20 cellular contexts compared by ENCODE assay signal in the genomic region with DNA sequence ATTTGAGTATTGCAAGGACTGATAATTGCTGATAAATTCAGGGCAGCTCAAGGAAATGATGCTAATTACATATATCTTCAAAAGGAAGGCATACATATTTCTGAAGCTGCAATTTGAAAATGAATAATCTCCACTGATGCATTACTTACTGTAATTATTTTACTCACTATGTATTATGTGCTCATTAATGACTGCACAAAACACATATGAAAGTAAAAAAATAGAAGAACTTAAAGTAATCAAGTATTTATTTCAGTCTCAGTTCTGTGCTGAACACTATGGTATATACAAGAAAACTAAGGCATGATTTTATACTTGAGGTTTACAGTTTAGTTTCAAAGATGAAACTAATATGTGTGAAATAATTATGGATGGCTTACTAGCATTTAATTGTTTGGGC. TPM values are rescaled to one million over a fixed set of nuclear protein-coding genes. Genes with fewer than 3 reads are reported as not detected.
A peak's percentile ranks its signal among the peaks of the same experiment; 100 is the strongest.
DNase-seq lines count a peak whose midpoint lies in the region; ATAC-seq and TF ChIP-seq lines count a peak whose summit lies in the region.
"Had no signal": no experiment of that assay in that cellular context is flagged by ENCODE, and none has a peak within 500 bp of the region (broad histone marks: within the 10 kb centered on the region; RNA-seq: fewer than 3 reads in every experiment).

No MANE protein-coding gene starts in this region.

- no peak overlapping the region for H2BK5ac ChIP-seq in mesenchymal stem cell (ENCODE audit: low read depth, low read length, poor library complexity, severe bottlenecking)

- H3K79me2 ChIP-seq in DND-41 (ENCODE audit: insufficient read depth, low read length), result peaks cover 100% of the 10 kb centered on the region

- peak overlapping the region; percentile 21; the same call in 1 of the 2 replicates for H3K4me2 ChIP-seq in DND-41 (ENCODE audit: insufficient read depth, low read length)
- H3K4me2 ChIP-seq in mesenchymal stem cell (ENCODE audit: low read length, poor library complexity, severe bottlenecking), result no peak overlapping the region
- H3K4me2 ChIP-seq: PC-9 had no signal

- ATAC-seq in CD4-positive, CD25-positive, alpha-beta regulatory T cell (ENCODE audit: low read depth in 2 of 2), result no peak
- ATAC-seq in DND-41 (ENCODE audit: insufficient read depth, low read depth) (no peak), activated B cell treated with CpG ODN at 0.5 μM for 24 hours (ENCODE audit: low read depth) (no peak)
- ATAC-seq: left colon had no signal

- H3K27me3 ChIP-seq in CD4-positive, CD25-positive, alpha-beta regulatory T cell (ENCODE audit: control insufficient read depth, insufficient read depth, low read length), result no peaks in the 10 kb centered on the region
- H3K27me3 ChIP-seq in DND-41 (ENCODE audit: insufficient read depth, low read length, poor library complexity) (no peaks in the 10 kb centered on the region), mesenchymal stem cell (ENCODE audit: control insufficient read depth in 1 of 2, insufficient read depth in 1 of 2, low read length in 2 of 2) (no peaks in the 10 kb centered on the region), brain microvascular endothelial cell (replicated peaks) (no peaks in the 10 kb centered on the region)
- H3K27me3 ChIP-seq: BE2C had no signal

- peaks cover 9% of the 10 kb centered on the region for H3K36me3 ChIP-seq in CD4-positive, CD25-positive, alpha-beta regulatory T cell (ENCODE audit: control insufficient read depth, insufficient read depth, low read length)
- H3K36me3 ChIP-seq in DND-41 (ENCODE audit: insufficient read depth, low read length) (peaks cover 10% of the 10 kb centered on the region), mesenchymal stem cell (ENCODE audit: control insufficient read depth in 1 of 2, insufficient read depth in 2 of 2, low read depth in 1 of 2, low read length in 2 of 2) (peaks cover 0 to 16% of the 10 kb centered on the region in 2 experiments), brain microvascular endothelial cell (replicated peaks) (no peaks in the 10 kb centered on the region)
- H3K36me3 ChIP-seq: BE2C had no signal

- no peaks in the 10 kb centered on the region for H3K9me3 ChIP-seq in CD4-positive, CD25-positive, alpha-beta regulatory T cell (ENCODE audit: control insufficient read depth in 2 of 2, low read length in 2 of 2)
- H3K9me3 ChIP-seq in DND-41 (ENCODE audit: insufficient read depth, low read length, severe bottlenecking), result no peaks in the 10 kb centered on the region
- H3K9me3 ChIP-seq in mesenchymal stem cell (ENCODE audit: control insufficient read depth, low read length), result no peaks in the 10 kb centered on the region
- H3K9me3 ChIP-seq: BE2C had no signal

- H3K4ac ChIP-seq in mesenchymal stem cell (ENCODE audit: low read depth in 1 of 2, low read length in 2 of 2), result no peak overlapping the region

- no peaks in the 10 kb centered on the region for H3K27me3 Mint-ChIP-seq in CD4-positive, CD25-positive, alpha-beta regulatory T cell
- no peaks in the 10 kb centered on the region for H3K27me3 Mint-ChIP-seq in activated B cell treated with CpG ODN at 0.5 μM for 24 hours

- peaks cover 92% of the 10 kb centered on the region for H3K4me1 ChIP-seq in CD4-positive, CD25-positive, alpha-beta regulatory T cell (ENCODE audit: control insufficient read depth, insufficient read depth, low read length, poor library complexity, severe bottlenecking)
- H3K4me1 ChIP-seq in DND-41 (ENCODE audit: insufficient read depth, low read length) (peaks cover 28% of the 10 kb centered on the region), mesenchymal stem cell (ENCODE audit: control insufficient read depth, insufficient read depth, low read depth, low read length) (peaks cover 14% of the 10 kb centered on the region)
- H3K4me1 ChIP-seq: BE2C had no signal

- H2BK120ac ChIP-seq in mesenchymal stem cell (ENCODE audit: low read depth, low read length), result no peak overlapping the region

- H3K9me3 Mint-ChIP-seq in CD4-positive, CD25-positive, alpha-beta regulatory T cell, result no peaks in the 10 kb centered on the region
- no peaks in the 10 kb centered on the region for H3K9me3 Mint-ChIP-seq in activated B cell treated with CpG ODN at 0.5 μM for 24 hours

- POLR2A ChIA-PET in activated B cell treated with CpG ODN at 0.5 μM for 24 hours (lab: Charles Lee), result interaction anchor here (1.8 to 1.9 kb wide), 2 partner anchors 9 to 143 kb away, joined by 10 to 13 read pairs; partner anchors contain the start of genes ACTR3 and SLC35F5

- peak overlapping the region; percentile 21 for H3K27ac ChIP-seq in CD4-positive, CD25-positive, alpha-beta regulatory T cell (ENCODE audit: insufficient read depth, low read length, poor library complexity, severe bottlenecking)
- H3K27ac ChIP-seq in DND-41 (ENCODE audit: low read length) (no peak overlapping the region), mesenchymal stem cell (ENCODE audit: low read length, poor library complexity, severe bottlenecking) (no peak overlapping the region), brain microvascular endothelial cell (no peak overlapping the region)
- H3K27ac ChIP-seq: parathyroid adenoma, PC-9 had no signal

- peaks cover 91% of the 10 kb centered on the region for H4K20me1 ChIP-seq in DND-41 (ENCODE audit: insufficient read depth, low read length)

- H3K79me1 ChIP-seq in mesenchymal stem cell (replicated peaks; ENCODE audit: low read length, poor library complexity, severe bottlenecking), result no peaks in the 10 kb centered on the region

- in situ Hi-C loops in brain microvascular endothelial cell (cut with HindIII; ENCODE audit: low pct_ligation_motif_present, low sequenced_read_pairs), result no loop called here

- H3K4me3 ChIP-seq in CD4-positive, CD25-positive, alpha-beta regulatory T cell (ENCODE audit: low read depth, low read length), result peak overlapping the region; percentile 93
- no peak overlapping the region for H3K4me3 ChIP-seq in DND-41 (ENCODE audit: low read depth in 1 of 2, low read length in 2 of 2)
- H3K4me3 ChIP-seq in mesenchymal stem cell (ENCODE audit: insufficient read depth in 1 of 2, low read depth in 1 of 2, low read length in 2 of 2), result no peak overlapping the region
- no peak overlapping the region for H3K4me3 ChIP-seq in brain microvascular endothelial cell (ENCODE audit: low read depth, low read length)
- no peak overlapping the region for H3K4me3 ChIP-seq in lower leg skin (ENCODE audit: low read depth, poor library complexity, severe bottlenecking)
- H3K4me3 ChIP-seq: PC-9 had no signal

- H3K4me3 Mint-ChIP-seq in CD4-positive, CD25-positive, alpha-beta regulatory T cell, result peak overlapping the region; percentile 8 to 48 (median 42)
- peak overlapping the region; percentile 13 for H3K4me3 Mint-ChIP-seq in activated B cell treated with CpG ODN at 0.5 μM for 24 hours

- intact Hi-C loops in activated B cell treated with CpG ODN at 0.5 μM for 24 hours (cut with micrococcal nuclease) (no loop called here), lower leg skin (cut with DNase I; ENCODE audit: low total_unique reads) (no loop called here)

- H3K18ac ChIP-seq in mesenchymal stem cell (ENCODE audit: low read depth in 1 of 2, low read length in 2 of 2), result no peak overlapping the region

- no peak for DNase-seq in CD4-positive, CD25-positive, alpha-beta regulatory T cell
- no peak for DNase-seq in DND-41
- no peak for DNase-seq in activated B cell treated with CpG ODN at 0.5 μM for 24 hours
- no peak for DNase-seq in mesenchymal stem cell
- DNase-seq in activated CD8-positive, alpha-beta memory T cell treated with anti-CD3 and anti-CD28 coated beads for 24 hours, result no peak
- DNase-seq in brain microvascular endothelial cell, result no peak
- DNase-seq in lower leg skin (ENCODE audit: low spot score in 2 of 2), result no peak
- DNase-seq: BE2C; cerebellar nuclear complex; DMS79 treated with DMSO at 0.1 percent for 48 hours; foreskin fibroblast; IMR-90; left colon; MV-4-11; NCI-H2081 treated with DMSO at 0.1 percent for 48 hours; NCI-H526 treated with DMSO at 0.1 percent for 48 hours; PC-9; stimulated activated CD4-positive, alpha-beta T cell treated with anti-CD3 and anti-CD28 coated beads, Interleukin-4, amount 100 ng/mL, for 24 hours; stimulated activated CD8-positive, alpha-beta memory T cell treated with anti-CD3 and anti-CD28 coated beads, Interleukin-4, amount 100 ng/mL, for 48 hours had no signal

- H3K36me3 Mint-ChIP-seq in CD4-positive, CD25-positive, alpha-beta regulatory T cell, result peaks cover 21% of the 10 kb centered on the region
- H3K36me3 Mint-ChIP-seq in activated B cell treated with CpG ODN at 0.5 μM for 24 hours (ENCODE audit: low read depth), result peaks cover 53% of the 10 kb centered on the region

- TF ChIP-seq CTCF in DND-41 (IDR thresholded peaks at IDR 0.05; ENCODE audit: borderline replicate concordance, extremely low read depth, low read length, poor library complexity, severe bottlenecking), result no peak
- no peak for TF ChIP-seq CTCF in activated B cell treated with CpG ODN at 0.5 μM for 24 hours (IDR thresholded peaks at IDR 0.05)
- TF ChIP-seq CTCF in brain microvascular endothelial cell (IDR thresholded peaks at IDR 0.05; ENCODE audit: low read depth, low read length, missing control alignments), result no peak
- no peak for TF ChIP-seq CTCF in lower leg skin (IDR thresholded peaks at IDR 0.05)

- CTCF ChIA-PET in activated B cell treated with CpG ODN at 0.5 μM for 24 hours (lab: Charles Lee), result interaction anchor here (1.7 kb wide), 1 partner anchor 11 kb away, joined by 4 read pairs; no protein-coding TSS in a partner anchor

- H2AFZ ChIP-seq in DND-41 (ENCODE audit: low read depth, low read length) (no peak overlapping the region), mesenchymal stem cell (ENCODE audit: low read depth, low read length) (no peak overlapping the region)
- H2AFZ ChIP-seq: parathyroid adenoma, PC-9 had no signal

- H3K14ac ChIP-seq in mesenchymal stem cell (ENCODE audit: low read length in 2 of 2), result no peak overlapping the region

- no peak overlapping the region for H3K23ac ChIP-seq in mesenchymal stem cell (ENCODE audit: low read length in 2 of 2)

- no peak overlapping the region for H2AK5ac ChIP-seq in mesenchymal stem cell (ENCODE audit: low read length, severe bottlenecking)

- peaks cover 66 to 97% (median 84%) of the 10 kb centered on the region in 4 donors for H3K4me1 Mint-ChIP-seq in CD4-positive, CD25-positive, alpha-beta regulatory T cell
- H3K4me1 Mint-ChIP-seq in activated B cell treated with CpG ODN at 0.5 μM for 24 hours, result peaks cover 100% of the 10 kb centered on the region

- peak overlapping the region in 2 of 3 donors; percentile 2 to 3 for H3K27ac Mint-ChIP-seq in CD4-positive, CD25-positive, alpha-beta regulatory T cell
- H3K27ac Mint-ChIP-seq in activated B cell treated with CpG ODN at 0.5 μM for 24 hours, result no peak overlapping the region

- H2BK15ac ChIP-seq in mesenchymal stem cell (ENCODE audit: low read depth, poor library complexity, severe bottlenecking), result no peak overlapping the region

- H2BK12ac ChIP-seq in mesenchymal stem cell (ENCODE audit: low read length in 2 of 2), result no peak overlapping the region

- no peak overlapping the region for H4K8ac ChIP-seq in mesenchymal stem cell (ENCODE audit: low read length)

- H3K9ac ChIP-seq in DND-41 (ENCODE audit: low read depth, low read length) (no peak overlapping the region), mesenchymal stem cell (ENCODE audit: low read length) (peak overlapping the region; percentile 39)
- H3K9ac ChIP-seq: parathyroid adenoma had no signal

- TF ChIP-seq POLR2A in lower leg skin (IDR thresholded peaks at IDR 0.05), result no peak

- H4K91ac ChIP-seq in mesenchymal stem cell (ENCODE audit: low read length), result no peak overlapping the region

RNA-seq across cellular contexts. Expression of gene ACTR3, which starts 9.3 kb away (rescaled TPM):
- 328 TPM for total RNA-seq in CD4-positive, CD25-positive, alpha-beta regulatory T cell
- polyA plus RNA-seq in CD4-positive, CD25-positive, alpha-beta regulatory T cell, result 100 to 1,000 TPM; 534 to 718 (median 579) TPM
- 638 and 639 TPM in 2 replicates for total RNA-seq in activated B cell treated with CpG ODN at 0.5 μM for 24 hours
- polyA plus RNA-seq in mesenchymal stem cell (2013, experiment 1 of 2), result 208 TPM
- 206 TPM for polyA plus RNA-seq in mesenchymal stem cell (2013, experiment 2 of 2)
- 100 to 1,000 TPM in 3 of 4 donors, 10 to 100 TPM in 1; 92.5 to 154 (median 115) TPM for total RNA-seq in lower leg skin
